12 cellular contexts compared by ENCODE assay signal in the genomic region with DNA sequence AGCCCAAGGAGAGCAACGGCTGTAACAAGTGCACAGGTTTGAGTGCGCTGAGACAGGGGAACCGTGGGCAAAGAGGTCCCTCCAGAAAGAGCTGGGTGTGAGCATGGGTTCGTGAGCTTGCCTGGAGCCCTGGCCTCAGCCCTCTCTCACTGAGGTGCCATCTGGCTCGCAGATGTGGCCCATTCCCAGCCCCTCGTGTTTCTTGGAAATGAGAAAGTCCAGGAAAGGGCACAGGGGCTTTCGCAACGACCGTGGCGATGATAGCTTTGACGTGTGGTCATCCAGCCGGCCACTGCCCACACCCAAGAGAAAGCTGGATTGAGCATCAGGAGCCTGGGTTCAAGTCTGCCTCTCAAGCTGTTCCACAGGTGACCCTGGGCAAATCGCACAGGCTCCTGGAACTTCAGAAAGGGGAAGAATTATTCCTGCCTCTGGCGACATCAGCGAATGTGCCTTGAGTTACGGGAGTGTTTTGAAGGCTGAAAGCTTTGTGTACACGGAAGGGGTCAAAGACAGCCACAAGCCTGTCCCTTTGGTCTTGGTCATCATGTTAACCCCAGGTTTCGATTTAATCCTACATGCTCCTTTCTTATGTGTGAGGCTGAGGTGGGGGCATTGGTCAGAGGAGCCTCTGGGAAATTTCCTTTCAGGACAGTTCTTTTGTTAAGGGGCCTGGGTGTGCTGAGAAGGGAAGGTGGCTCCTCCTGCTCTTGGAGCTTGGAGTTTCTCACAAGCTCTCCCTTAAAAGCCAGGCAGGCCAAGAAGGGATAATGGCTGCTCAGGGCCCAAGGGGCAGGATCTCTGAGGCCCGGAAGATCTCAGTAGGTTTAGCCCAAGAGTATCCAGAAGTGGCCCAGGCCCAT. TPM values are rescaled to one million over a fixed set of nuclear protein-coding genes. Genes with fewer than 3 reads are reported as not detected.
DNase-seq lines count a peak whose midpoint lies in the region; ATAC-seq and TF ChIP-seq lines count a peak whose summit lies in the region.
"Had no signal": no experiment of that assay in that cellular context is flagged by ENCODE, and none has a peak within 500 bp of the region (broad histone marks: within the 10 kb centered on the region; RNA-seq: fewer than 3 reads in every experiment).

No MANE protein-coding gene starts in this region.

- H3K4me1 Mint-ChIP-seq in Caco-2 (ENCODE audit: low read depth, unreplicated experiment), result no peaks in the 10 kb centered on the region

- H3K4me3 Mint-ChIP-seq in Caco-2 (ENCODE audit: unreplicated experiment), result no peak overlapping the region
- H3K4me3 Mint-ChIP-seq: activated CD4-positive, alpha-beta T cell treated with anti-CD3 and anti-CD28 coated beads, Interleukin-2, amount 10 ng/mL, durations not matched to agents 7 days and 5 days had no signal

- CTCF ChIA-PET in Caco-2 (lab: Charles Lee), result no interaction called here

- TF ChIP-seq CTCF in cardiac muscle cell (IDR thresholded peaks at IDR 0.05; ENCODE audit: low read depth, low read length) (no peak), fibroblast of pulmonary artery (IDR thresholded peaks at IDR 0.05; ENCODE audit: low read length, missing control alignments) (no peak), ovary (IDR thresholded peaks at IDR 0.05) (no peak), Caco-2 (IDR thresholded peaks at IDR 0.05; ENCODE audit: insufficient read depth in 1 of 2, low read depth in 1 of 2, low read length in 1 of 2, severe bottlenecking in 1 of 2, unreplicated experiment in 1 of 2) (no peak)

- POLR2A ChIA-PET in Caco-2 (lab: Charles Lee), result interaction anchor here (0.5 kb wide), 1 partner anchor 155 kb away, joined by 9 read pairs; no protein-coding TSS in a partner anchor

- H3K27me3 Mint-ChIP-seq in Caco-2 (ENCODE audit: insufficient read depth, unreplicated experiment), result no peaks in the 10 kb centered on the region
- H3K27me3 Mint-ChIP-seq: activated CD4-positive, alpha-beta T cell treated with anti-CD3 and anti-CD28 coated beads, Interleukin-2, amount 10 ng/mL, durations not matched to agents 7 days and 5 days had no signal

- TF ChIP-seq POLR2A in ovary (IDR thresholded peaks at IDR 0.05), result no peak

- 17 to 26% (median 24%) methylated on average over 19 of the region's 19 CpGs for WGBS in ovary, 3 donors

- H3K27me3 ChIP-seq in cardiac muscle cell (no peaks in the 10 kb centered on the region), ovary (no peaks in the 10 kb centered on the region), Caco-2 (replicated peaks; ENCODE audit: control insufficient read depth, insufficient read depth, low read length) (no peaks in the 10 kb centered on the region)

- DNase-seq in cardiac muscle cell (ENCODE audit: low read depth in 1 of 2, low spot score in 1 of 2) (peak in 1 of 2 donors; percentile 66), Right ventricle myocardium inferior (ENCODE audit: missing footprints) (no peak), fibroblast of pulmonary artery (ENCODE audit: low read depth) (peak; percentile 64), ovary (peak in 4 of 5 donors; percentile 59 to 84 (median 66)), Caco-2 (no peak), NCI-H187 treated with DMSO at 0.1 percent for 48 hours (lab: John Stamatoyannopoulos, UW) (no peak), NCI-H1694 treated with DMSO at 0.1 percent for 48 hours (lab: John Stamatoyannopoulos, UW) (no peak)
- DNase-seq: activated CD4-positive, alpha-beta T cell treated with anti-CD3 and anti-CD28 coated beads, Interleukin-2, amount 10 ng/mL, durations not matched to agents 7 days and 5 days; activated naive CD4-positive, alpha-beta T cell treated with anti-CD3 and anti-CD28 coated beads, Interleukin-2, amount 50 U/mL, for 16 hours; NCI-H510A treated with DMSO at 0.1 percent for 48 hours had no signal

- no peaks in the 10 kb centered on the region for H3K9me3 Mint-ChIP-seq in Caco-2 (ENCODE audit: unreplicated experiment)
- H3K9me3 Mint-ChIP-seq: activated CD4-positive, alpha-beta T cell treated with anti-CD3 and anti-CD28 coated beads, Interleukin-2, amount 10 ng/mL, durations not matched to agents 7 days and 5 days had no signal

- no TSS peak for BruUV-seq in Caco-2 (replicated peaks; lab: Mats Ljungman, UMichigan)

- peaks cover 81% of the 10 kb centered on the region for H3K4me1 ChIP-seq in cardiac muscle cell (ENCODE audit: low read depth)
- peaks cover 59% of the 10 kb centered on the region for H3K4me1 ChIP-seq in ovary (ENCODE audit: insufficient read depth)
- H3K4me1 ChIP-seq in Caco-2, result no peaks in the 10 kb centered on the region

- no peaks in the 10 kb centered on the region for H3K36me3 Mint-ChIP-seq in Caco-2 (ENCODE audit: insufficient read depth, unreplicated experiment)

- H3K27ac ChIP-seq in cardiac muscle cell (peak overlapping the region; percentile 100), ovary (peak overlapping the region; percentile 37 to 79)

- intact Hi-C loops in Right ventricle myocardium inferior (cut with DNase I), result no loop called here
- intact Hi-C loops in ovary (cut with DNase I), result loop anchor here in 1 of 4 donors (5.0 kb wide), 1 partner anchor 38 kb away; no protein-coding TSS in a partner anchor
- intact Hi-C loops in Caco-2 (cut with micrococcal nuclease; ENCODE audit: unreplicated experiment), result no loop called here

- H3K9me3 ChIP-seq in cardiac muscle cell (ENCODE audit: low read depth) (no peaks in the 10 kb centered on the region), ovary (no peaks in the 10 kb centered on the region), Caco-2 (no peaks in the 10 kb centered on the region)
- H3K9me3 ChIP-seq: A549 had no signal

- H3K4me3 ChIP-seq in cardiac muscle cell (no peak overlapping the region), fibroblast of pulmonary artery (replicated peaks; ENCODE audit: low read depth, low read length) (no peak overlapping the region), ovary (no peak overlapping the region), Caco-2 (ENCODE audit: low read depth, low read length) (no peak overlapping the region)
- H3K4me3 ChIP-seq: A549 had no signal

- H3K36me3 ChIP-seq in cardiac muscle cell (peaks cover 5% of the 10 kb centered on the region), ovary (no peaks in the 10 kb centered on the region), Caco-2 (ENCODE audit: control insufficient read depth, insufficient read depth, low read length) (no peaks in the 10 kb centered on the region)

- ATAC-seq in Right ventricle myocardium inferior, result no peak
- ATAC-seq in HG03135 (IDR thresholded peaks at IDR 0.05; ENCODE audit: unreplicated experiment), result no peak
- ATAC-seq: A549 had no signal

- TF ChIP-seq EP300 in ovary (IDR thresholded peaks at IDR 0.05), result peak; percentile 85

- H3K27ac Mint-ChIP-seq in Caco-2 (ENCODE audit: unreplicated experiment), result no peak overlapping the region
- H3K27ac Mint-ChIP-seq: activated CD4-positive, alpha-beta T cell treated with anti-CD3 and anti-CD28 coated beads, Interleukin-2, amount 10 ng/mL, durations not matched to agents 7 days and 5 days had no signal

RNA-seq across cellular contexts. Expression of gene IL17B, which starts 41.6 kb away (rescaled TPM):
- 6.4 and 9.0 TPM in 2 replicates for total RNA-seq in cardiac muscle cell
- polyA plus RNA-seq in cardiac muscle cell, result 3.9 and 5.8 TPM in 2 replicates
- not detected for total RNA-seq in Right ventricle myocardium inferior
- total RNA-seq in ovary, result under 1 TPM in 2 of 7 donors, not detected in 5; 0.47 to 0.54 TPM
- 1 to 10 TPM in 1 of 2 donors, not detected in 1; 1.7 TPM for polyA plus RNA-seq in ovary
- total RNA-seq in Caco-2 (2022), result not detected in 2 replicates
- total RNA-seq: activated CD4-positive, alpha-beta T cell treated with anti-CD3 and anti-CD28 coated beads, Interleukin-2, amount 10 ng/mL, durations not matched to agents 7 days and 5 days had no signal

Comparison
In these comparisons a context has a peak if more than half of its experiments do, and no peak if none do; other contexts are left out.
1. DNase-seq: peak in fibroblast of pulmonary artery (single experiment) and ovary (4 of 5); none in Right ventricle myocardium inferior (single experiment), Caco-2 (0 of 2), NCI-H187 treated with DMSO at 0.1 percent for 48 hours (single experiment) and NCI-H1694 treated with DMSO at 0.1 percent for 48 hours (single experiment).